In genomic region chr19:45016388-45017314, GRCh38 we compare ENCODE assay signal across 9 cellular contexts. TPM values are rescaled to one million over a fixed set of nuclear protein-coding genes. Genes with fewer than 3 reads are reported as not detected.
DNase-seq lines count a peak whose midpoint lies in the region; ATAC-seq and TF ChIP-seq lines count a peak whose summit lies in the region.
"Had no signal": no experiment of that assay in that cellular context is flagged by ENCODE, and none has a peak within 500 bp of the region (broad histone marks: within the 10 kb centered on the region; RNA-seq: fewer than 3 reads in every experiment).

No MANE protein-coding gene starts in this region.

- peaks cover 7 to 12% (median 12%) of the 10 kb centered on the region in 3 donors for H3K4me1 Mint-ChIP-seq in IgD-negative memory B cell

- no peaks in the 10 kb centered on the region for H3K4me1 ChIP-seq in uterus

- H3K27ac ChIP-seq in uterus = no peak overlapping the region

- ATAC-seq in GM21515 (IDR thresholded peaks at IDR 0.05; ENCODE audit: unreplicated experiment) = peak; percentile 56

- no peaks in the 10 kb centered on the region for H3K36me3 ChIP-seq in uterus

- no peaks in the 10 kb centered on the region for H3K27me3 Mint-ChIP-seq in IgD-negative memory B cell

- no peak overlapping the region for H3K4me3 ChIP-seq in uterus

- TF ChIP-seq POLR2A in Raji (IDR thresholded peaks at IDR 0.05; ENCODE audit: insufficient read depth, low read depth, low read length) (peak; percentile 14; the same call in 1 of the 2 replicates), uterus (IDR thresholded peaks at IDR 0.05) (no peak)

- peak; percentile 80 for DNase-seq in ELR (ENCODE audit: low read depth)
- DNase-seq in activated T-helper 9 cell treated with anti-CD3 and anti-CD28 coated beads, Interleukin-2, amount 50 U/mL, for 16 hours (ENCODE audit: low read depth) = peak; percentile 77
- DNase-seq in foreskin melanocyte = peak; percentile 56
- peak; percentile 86 for DNase-seq in pons (ENCODE audit: low spot score)
- DNase-seq in uterus = peak in 1 of 2 donors; percentile 50

- H3K4me3 Mint-ChIP-seq in IgD-negative memory B cell = peak overlapping the region; percentile 78 to 88 (median 81)

- H3K36me3 Mint-ChIP-seq in IgD-negative memory B cell = peaks cover 4% of the 10 kb centered on the region

- no peaks in the 10 kb centered on the region for H3K9me3 ChIP-seq in uterus

- no peaks in the 10 kb centered on the region for H3K27me3 ChIP-seq in uterus

- no peaks in the 10 kb centered on the region for H3K9me3 Mint-ChIP-seq in IgD-negative memory B cell

- TF ChIP-seq CTCF in uterus (IDR thresholded peaks at IDR 0.05) = peak; percentile 40 to 49 (median 42)

- intact Hi-C loops in uterus (cut with DNase I; ENCODE audit: low total_unique reads) = no loop called here

- peak overlapping the region; percentile 94 to 99 (median 98) for H3K27ac Mint-ChIP-seq in IgD-negative memory B cell

RNA-seq across cellular contexts. Expression of gene RELB, which starts 15.4 kb away (rescaled TPM):
- polyA plus RNA-seq in IgD-negative memory B cell = 89.8 TPM
- total RNA-seq in uterus = 10 to 100 TPM in 2 of 4 donors, 1 to 10 TPM in 2; 1.0 to 52.4 (median 13.9) TPM

RNA-seq across cellular contexts. Expression of gene CLASRP, which starts 22.2 kb away (rescaled TPM):
- polyA plus RNA-seq in IgD-negative memory B cell = 27.0 TPM
- total RNA-seq in uterus = 100 to 1,000 TPM in 1 of 4 donors, 10 to 100 TPM in 3; 36.6 to 107 (median 73.9) TPM

RNA-seq across cellular contexts. Expression of gene ZNF296, which starts 59.6 kb away (rescaled TPM):
- 74.4 TPM for polyA plus RNA-seq in IgD-negative memory B cell
- under 1 TPM in 1 of 4 donors, not detected in 3; 0.27 TPM for total RNA-seq in uterus
- total RNA-seq: skeletal muscle tissue had no signal
